In the genomic region with DNA sequence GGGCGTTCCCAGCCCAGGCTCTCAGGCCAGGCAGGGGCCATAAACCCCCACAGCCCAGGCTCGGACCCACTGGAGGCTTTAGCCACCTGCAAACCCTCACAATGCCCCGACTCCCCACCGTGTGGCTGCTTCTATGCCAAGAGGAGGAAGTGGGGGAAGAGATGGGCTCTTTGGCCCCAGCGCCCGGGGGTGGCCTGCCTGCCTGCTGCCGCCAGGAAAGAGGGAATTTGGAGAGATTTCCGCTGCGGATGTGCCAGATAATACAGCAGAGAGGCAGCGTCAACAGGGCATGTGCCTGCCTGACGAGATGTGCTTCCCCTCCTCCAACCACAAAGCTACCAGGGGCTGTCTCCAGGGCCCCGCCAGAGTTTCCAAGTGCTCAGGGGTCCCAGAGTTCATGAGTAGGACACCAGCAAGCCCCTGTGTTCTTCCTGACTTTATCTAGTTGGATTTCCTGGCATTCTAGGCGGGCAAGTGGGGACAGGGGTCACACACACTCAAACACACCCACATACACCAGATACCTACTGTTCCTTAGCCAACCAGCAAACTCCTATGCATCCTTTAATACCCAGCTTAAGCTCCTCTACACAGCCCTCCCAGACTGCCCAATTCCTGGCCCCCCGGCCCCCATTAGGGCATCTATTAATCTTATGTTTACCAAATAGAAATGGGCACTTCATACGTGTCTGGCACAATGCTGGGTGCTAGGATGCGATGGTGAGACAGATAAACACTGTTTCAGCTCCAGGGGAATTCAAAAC, we compare ENCODE assay signal across 9 cellular contexts. TPM values are rescaled to one million over a fixed set of nuclear protein-coding genes. Genes with fewer than 3 reads are reported as not detected.
A peak's percentile ranks its signal among the peaks of the same experiment; 100 is the strongest.
DNase-seq lines count a peak whose midpoint lies in the region; ATAC-seq and TF ChIP-seq lines count a peak whose summit lies in the region.
"Had no signal": no experiment of that assay in that cellular context is flagged by ENCODE, and none has a peak within 500 bp of the region (broad histone marks: within the 10 kb centered on the region; RNA-seq: fewer than 3 reads in every experiment).

No MANE protein-coding gene starts in this region.

- no peaks in the 10 kb centered on the region for H3K27me3 ChIP-seq in heart right ventricle

- TF ChIP-seq CTCF in heart right ventricle (IDR thresholded peaks at IDR 0.05) (no peak), nephron (IDR thresholded peaks at IDR 0.05; ENCODE audit: unreplicated experiment in 3 of 3) (no peak)

- H3K27ac ChIP-seq in heart right ventricle (peak overlapping the region; percentile 52 to 92 (median 86)), cingulate gyrus (ENCODE audit: low read depth, low read length) (peak overlapping the region; percentile 65)

- H3K9me3 Mint-ChIP-seq in nephron: no peaks in the 10 kb centered on the region
- H3K9me3 Mint-ChIP-seq in activated T-helper 17 cell treated with anti-CD3 and anti-CD28 coated beads, Interleukin-2, amount 50 U/mL, for 72 hours: no peaks in the 10 kb centered on the region

- intact Hi-C loops in heart right ventricle (cut with DNase I) (loop anchor here in 3 of 10 donors (5.0 kb wide), 2 partner anchors 41 to 59 kb away; no protein-coding TSS in a partner anchor), Right ventricle myocardium inferior (cut with DNase I) (no loop called here)

- H3K36me3 ChIP-seq in heart right ventricle: peaks cover 0 to 34% (median 13%) of the 10 kb centered on the region in 9 donors

- DNase-seq in heart right ventricle (peak in 1 of 2 donors; percentile 38), Right ventricle myocardium inferior (ENCODE audit: missing footprints) (no peak)
- DNase-seq: amniotic stem cell had no signal

- peaks cover 43% of the 10 kb centered on the region for H3K4me1 Mint-ChIP-seq in nephron
- H3K4me1 Mint-ChIP-seq in activated T-helper 17 cell treated with anti-CD3 and anti-CD28 coated beads, Interleukin-2, amount 50 U/mL, for 72 hours: peaks cover 4% of the 10 kb centered on the region

- H3K27me3 Mint-ChIP-seq in nephron (ENCODE audit: low read depth): no peaks in the 10 kb centered on the region
- no peaks in the 10 kb centered on the region for H3K27me3 Mint-ChIP-seq in activated T-helper 17 cell treated with anti-CD3 and anti-CD28 coated beads, Interleukin-2, amount 50 U/mL, for 72 hours

- H3K4me1 ChIP-seq in heart right ventricle: peaks cover 62 to 82% (median 76%) of the 10 kb centered on the region in 9 donors

- no peaks in the 10 kb centered on the region for H3K9me3 ChIP-seq in heart right ventricle

- ATAC-seq in heart right ventricle: no peak
- ATAC-seq in Right ventricle myocardium inferior: no peak
- no peak for ATAC-seq in GM19023 (IDR thresholded peaks at IDR 0.05; ENCODE audit: unreplicated experiment)
- ATAC-seq in activated T-helper 17 cell treated with anti-CD3 and anti-CD28 coated beads, Interleukin-2, amount 50 U/mL, for 72 hours (replicated peaks): no peak
- no peak for ATAC-seq in HG03571 (IDR thresholded peaks at IDR 0.05; ENCODE audit: unreplicated experiment)
- no peak for ATAC-seq in HG03457 (IDR thresholded peaks at IDR 0.05; ENCODE audit: unreplicated experiment)

- peaks cover 4% of the 10 kb centered on the region for H3K36me3 Mint-ChIP-seq in nephron (ENCODE audit: low read depth)
- no peaks in the 10 kb centered on the region for H3K36me3 Mint-ChIP-seq in activated T-helper 17 cell treated with anti-CD3 and anti-CD28 coated beads, Interleukin-2, amount 50 U/mL, for 72 hours (ENCODE audit: low read depth)

- H3K27ac Mint-ChIP-seq in nephron: peak overlapping the region; percentile 83 to 94 (median 93)
- H3K27ac Mint-ChIP-seq in activated T-helper 17 cell treated with anti-CD3 and anti-CD28 coated beads, Interleukin-2, amount 50 U/mL, for 72 hours: no peak overlapping the region

- no peak overlapping the region for H3K4me3 ChIP-seq in heart right ventricle

- no peak overlapping the region for H3K4me3 Mint-ChIP-seq in nephron
- no peak overlapping the region for H3K4me3 Mint-ChIP-seq in activated T-helper 17 cell treated with anti-CD3 and anti-CD28 coated beads, Interleukin-2, amount 50 U/mL, for 72 hours

- WGBS in heart right ventricle, 2 donors: 33 to 38% methylated on average over 16 of the region's 16 CpGs

RNA-seq across cellular contexts. Expression of a gene that starts 14.1 kb away (rescaled TPM):
- 10 to 100 TPM in 9 of 10 donors, 1 to 10 TPM in 1; 8.3 to 25.1 (median 11.9) TPM for total RNA-seq in heart right ventricle
- polyA plus RNA-seq in heart right ventricle: 1 to 10 TPM; 7.8 to 9.3 TPM
- total RNA-seq in Right ventricle myocardium inferior: 7.3 TPM
- under 1 TPM in 1 of 2 donors, not detected in 1; 0.13 TPM for total RNA-seq in activated T-helper 17 cell treated with anti-CD3 and anti-CD28 coated beads, Interleukin-2, amount 50 U/mL, for 72 hours
